In genomic region chr5:180215738-180216630, GRCh38 we compare ENCODE assay signal across 23 cellular contexts. TPM values are rescaled to one million over a fixed set of nuclear protein-coding genes. Genes with fewer than 3 reads are reported as not detected.
DNase-seq lines count a peak whose midpoint lies in the region; ATAC-seq, FAIRE-seq and TF ChIP-seq lines count a peak whose summit lies in the region.
"Had no signal": no experiment of that assay in that cellular context is flagged by ENCODE, and none has a peak within 500 bp of the region (broad histone marks: within the 10 kb centered on the region; RNA-seq: fewer than 3 reads in every experiment).

No MANE protein-coding gene starts in this region.

- no peak overlapping the region for H3K4me2 ChIP-seq in neuronal stem cell (ENCODE audit: insufficient read depth, low read length, poor library complexity, severe bottlenecking)
- H3K4me2 ChIP-seq: GM23338 had no signal

- H3K4me3 Mint-ChIP-seq in type B pancreatic cell: no peak overlapping the region
- H3K4me3 Mint-ChIP-seq: CD4-positive, alpha-beta memory T cell; GM23338; H9; HFFc6 had no signal

- no peak overlapping the region for H2BK5ac ChIP-seq in neuronal stem cell (ENCODE audit: low read length)

- H3K36me3 Mint-ChIP-seq in type B pancreatic cell: no peaks in the 10 kb centered on the region

- H3K9me3 Mint-ChIP-seq in type B pancreatic cell: peaks cover 5% of the 10 kb centered on the region

- no peak overlapping the region for H3K27ac ChIP-seq in HEK293 (ENCODE audit: extremely low read depth, low read depth, low read length)
- no peak overlapping the region for H3K27ac ChIP-seq in Panc1 (ENCODE audit: low read length)
- H3K27ac ChIP-seq in neuronal stem cell (replicated peaks; ENCODE audit: low read length): no peak overlapping the region
- H3K27ac ChIP-seq in pancreas: no peak overlapping the region

- H3K4ac ChIP-seq in neuronal stem cell (ENCODE audit: low read length): peak overlapping the region; percentile 13

- FAIRE-seq in pancreas (lab: Jason Lieb, UNC): no peak
- FAIRE-seq: GM12891, GM18507 had no signal

- no peak overlapping the region for H3K27ac Mint-ChIP-seq in type B pancreatic cell
- H3K27ac Mint-ChIP-seq: CD4-positive, alpha-beta memory T cell; GM23338; H9; HFFc6 had no signal

- TF ChIP-seq CTCF in HEK293 (tag by site-specific recombination; IDR thresholded peaks at IDR 0.05): no peak
- no peak for TF ChIP-seq CTCF in Panc1 (IDR thresholded peaks at IDR 0.05)
- no peak for TF ChIP-seq CTCF in type B pancreatic cell (conservative IDR thresholded peaks at IDR 0.05)
- no peak for TF ChIP-seq CTCF in pancreas (IDR thresholded peaks at IDR 0.05)

- H3K4me1 ChIP-seq in HEK293 (ENCODE audit: control insufficient read depth, insufficient read depth, low read length): no peaks in the 10 kb centered on the region
- no peaks in the 10 kb centered on the region for H3K4me1 ChIP-seq in Panc1 (ENCODE audit: control insufficient read depth, insufficient read depth, low read length)
- peaks cover 0 to 4% of the 10 kb centered on the region in 2 donors for H3K4me1 ChIP-seq in neuronal stem cell (ENCODE audit: control insufficient read depth in 2 of 2, insufficient read depth in 1 of 2, low read depth in 1 of 2, low read length in 2 of 2)
- H3K4me1 ChIP-seq in pancreas: no peaks in the 10 kb centered on the region

- peaks cover 5% of the 10 kb centered on the region for H3K79me1 ChIP-seq in neuronal stem cell (ENCODE audit: low read depth, low read length)

- in situ Hi-C loops in Panc1 (cut with HindIII; ENCODE audit: low pct_unique_long_range_greater_than_20kb, low sequenced_read_pairs): no loop called here

- H2BK15ac ChIP-seq in neuronal stem cell (ENCODE audit: low read length): no peak overlapping the region

- BruUV-seq in Panc1 (replicated peaks; lab: Mats Ljungman, UMichigan): no TSS peak

- H3K23ac ChIP-seq in neuronal stem cell (ENCODE audit: low read depth, low read length, poor library complexity): peak overlapping the region; percentile 40

- H3K14ac ChIP-seq in neuronal stem cell (ENCODE audit: low read length): no peak overlapping the region

- POLR2A ChIA-PET in HEK293 (lab: Yijun Ruan, JAX): no interaction called here
- POLR2A ChIA-PET in Panc1 (lab: Charles Lee): no interaction called here

- H3K4me3 ChIP-seq in HEK293 (ENCODE audit: low read depth, low read length): no peak overlapping the region
- H3K4me3 ChIP-seq in Panc1 (ENCODE audit: low read depth in 2 of 2, low read length in 2 of 2): no peak overlapping the region
- no peak overlapping the region for H3K4me3 ChIP-seq in neuronal stem cell (ENCODE audit: low read length in 2 of 2)
- H3K4me3 ChIP-seq in pancreas: no peak overlapping the region
- H3K4me3 ChIP-seq: GM23338 had no signal

- CTCF ChIA-PET in HEK293 (lab: Yijun Ruan, JAX) (no interaction called here), Panc1 (lab: Charles Lee) (interaction anchor here (0.6 kb wide), 1 partner anchor 258 kb away, joined by 3 read pairs; no protein-coding TSS in a partner anchor)

- no peak for DNase-seq in Panc1 (ENCODE audit: low read depth, low spot score)
- no peak for DNase-seq in neuronal stem cell (ENCODE audit: low spot score)
- DNase-seq in type B pancreatic cell (ENCODE audit: extremely low spot score, unreplicated experiment): peak; percentile 56
- no peak for DNase-seq in pancreas
- DNase-seq in activated CD8-positive, alpha-beta memory T cell treated with anti-CD3 and anti-CD28 coated beads, Interleukin-2, amount 50 U/mL, for 4 hours: no peak
- DNase-seq in NK-92 (lab: John Stamatoyannopoulos, UW; ENCODE audit: unreplicated experiment): no peak
- DNase-seq: C1 segment of cervical spinal cord; Calu3; CD4-positive, alpha-beta memory T cell; COR-L47; DMS53; DMS79 treated with DMSO at 0.1 percent for 48 hours; GF-D8; H9; HFFc6 had no signal

- ATAC-seq in Panc1 (0 out of 2 replicates have a peak, but pooled peaks have one; percentile 11), pancreas (no peak)
- ATAC-seq: GM23338, HCT116 had no signal

- no CpG with 5 or more reads among the region's 34 CpGs for WGBS in neuronal stem cell (ENCODE audit: extremely low coverage in 2 of 2, insufficient read length in 2 of 2, insufficient replicate concordance in 1 of 2), 2 donors
- WGBS in pancreas, 2 donors: 84 to 92% methylated on average over 33 to 34 of the region's 34 CpGs

- H3K36me3 ChIP-seq in HEK293 (ENCODE audit: control insufficient read depth in 2 of 2, insufficient read depth in 1 of 2, low read length in 2 of 2): no peaks in the 10 kb centered on the region
- no peaks in the 10 kb centered on the region for H3K36me3 ChIP-seq in Panc1 (ENCODE audit: control insufficient read depth, insufficient read depth, low read length)
- peaks cover 0 to 2% of the 10 kb centered on the region in 2 donors for H3K36me3 ChIP-seq in neuronal stem cell (replicated peaks in 1 of 2; ENCODE audit: control insufficient read depth in 2 of 2, insufficient read depth in 2 of 2, low read length in 2 of 2)
- H3K36me3 ChIP-seq in pancreas: no peaks in the 10 kb centered on the region

- H4K8ac ChIP-seq in neuronal stem cell (ENCODE audit: low read depth, low read length): no peak overlapping the region

- H3K9ac ChIP-seq in neuronal stem cell (ENCODE audit: low read depth, low read length, poor library complexity): no peak overlapping the region

- no peak overlapping the region for H2BK12ac ChIP-seq in neuronal stem cell (ENCODE audit: low read length)

- no peaks in the 10 kb centered on the region for H3K27me3 ChIP-seq in Panc1 (ENCODE audit: control insufficient read depth, insufficient read depth, low read length)
- H3K27me3 ChIP-seq in neuronal stem cell (ENCODE audit: control insufficient read depth in 3 of 3, insufficient read depth in 3 of 3, low read depth in 1 of 3, low read length in 3 of 3): peaks cover 0 to 4% (median 4%) of the 10 kb centered on the region in 3 experiments
- H3K27me3 ChIP-seq in pancreas: no peaks in the 10 kb centered on the region

- H3K9me3 ChIP-seq in HEK293 (ENCODE audit: control insufficient read depth, insufficient read depth, low read depth, low read length): no peaks in the 10 kb centered on the region
- no peaks in the 10 kb centered on the region for H3K9me3 ChIP-seq in Panc1 (ENCODE audit: control insufficient read depth, insufficient read depth, low read depth, low read length)
- H3K9me3 ChIP-seq in neuronal stem cell (replicated peaks in 1 of 2; ENCODE audit: control insufficient read depth in 2 of 2, insufficient read depth in 1 of 2, low read depth in 1 of 2, low read length in 2 of 2): peaks cover 8 to 16% of the 10 kb centered on the region in 2 donors
- H3K9me3 ChIP-seq in pancreas: no peaks in the 10 kb centered on the region

- H3K4me1 Mint-ChIP-seq in type B pancreatic cell (ENCODE audit: unreplicated experiment): no peaks in the 10 kb centered on the region
- H3K4me1 Mint-ChIP-seq: CD4-positive, alpha-beta memory T cell; GM23338 had no signal

- intact Hi-C loops in Panc1 (cut with micrococcal nuclease; ENCODE audit: unreplicated experiment): no loop called here
- intact Hi-C loops in pancreas (cut with DNase I): no loop called here

- H3K18ac ChIP-seq in neuronal stem cell (ENCODE audit: low read length): no peak overlapping the region

- H3K27me3 Mint-ChIP-seq in type B pancreatic cell: peaks cover 8% of the 10 kb centered on the region

- no peak overlapping the region for H2AFZ ChIP-seq in neuronal stem cell (ENCODE audit: low read length)
- H2AFZ ChIP-seq: GM23338 had no signal

- no peak overlapping the region for H4K91ac ChIP-seq in neuronal stem cell (ENCODE audit: low read depth, low read length, poor library complexity)

- no peak overlapping the region for H2AK5ac ChIP-seq in neuronal stem cell (ENCODE audit: low read depth, low read length)

- no peak overlapping the region for H2BK120ac ChIP-seq in neuronal stem cell (ENCODE audit: low read depth, low read length)

TF ChIP-seq in HEK293, 187 proteins besides CTCF, POLR2A, EP300 and RAD21:
- TF ChIP-seq EGR2 (tag by site-specific recombination; IDR thresholded peaks at IDR 0.05; ENCODE audit: low read depth): peak; percentile 60
- TF ChIP-seq ZFHX2 (tag by site-specific recombination; conservative IDR thresholded peaks at IDR 0.05): peak; percentile 59
- no peak for TF ChIP-seq ZBTB11 (tag by site-specific recombination; conservative IDR thresholded peaks at IDR 0.05; ENCODE audit: low read depth)

RNA-seq across cellular contexts. Expression of gene RASGEF1C, which starts 7.0 kb away (rescaled TPM):
- 0.49 TPM for total RNA-seq in Panc1 (2021; ENCODE audit: unreplicated experiment)
- 0.88 TPM for polyA plus RNA-seq in Panc1 (2012; ENCODE audit: insufficient read length)
- 1.6 TPM for polyA plus RNA-seq in neuronal stem cell (2013, experiment 1 of 2)
- polyA plus RNA-seq in neuronal stem cell (2013, experiment 2 of 2): 1.2 TPM
- 0.36 and 0.77 TPM in 2 replicates for total RNA-seq in type B pancreatic cell (ENCODE audit: low replicate concordance)
- under 1 TPM in 1 of 6 donors, not detected in 5; 0.09 TPM for total RNA-seq in pancreas
- polyA plus RNA-seq in pancreas: under 1 TPM in 1 of 2 donors, not detected in 1; 0.38 TPM
- total RNA-seq: A673; Calu3; CD4-positive, alpha-beta memory T cell; G401; HFFc6 had no signal
- polyA plus RNA-seq: BJ; CD4-positive, alpha-beta memory T cell had no signal
